ENCODE assay signal across 29 cellular contexts in the genomic region with DNA sequence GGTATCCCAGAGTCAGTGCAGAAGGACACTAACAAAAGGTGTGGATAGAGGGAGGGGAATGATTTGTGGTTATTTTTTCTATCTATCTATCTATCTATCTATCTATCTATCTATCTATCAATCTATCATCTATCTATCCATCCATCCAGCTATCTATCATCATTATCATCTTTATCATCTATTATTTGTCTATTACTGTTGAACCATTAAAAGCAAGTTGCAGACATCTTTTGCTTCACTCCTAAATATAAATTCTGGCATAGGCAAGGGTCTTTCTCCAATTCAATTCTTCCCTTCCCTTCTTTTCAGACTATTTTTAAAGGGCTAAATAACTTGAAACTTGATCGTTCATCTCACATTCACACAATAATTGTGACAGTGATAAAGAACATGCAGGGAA. TPM values are rescaled to one million over a fixed set of nuclear protein-coding genes. Genes with fewer than 3 reads are reported as not detected.
"Had no signal": no experiment of that assay in that cellular context is flagged by ENCODE, and none has a peak within 500 bp of the region (broad histone marks: within the 10 kb centered on the region; RNA-seq: fewer than 3 reads in every experiment).

No MANE protein-coding gene starts in this region.

- H3K4me3 ChIP-seq: ovary, psoas muscle, right lobe of liver, sigmoid colon, thoracic aorta, thyroid gland, tibial nerve, upper lobe of left lung, vagina had no signal

- H3K4me1 ChIP-seq: parathyroid adenoma, psoas muscle, right lobe of liver, sigmoid colon, thyroid gland, tibial nerve, upper lobe of left lung, vagina had no signal

- H3K27me3 ChIP-seq: ovary, right lobe of liver, thyroid gland, tibial nerve, upper lobe of left lung, vagina had no signal

- H3K36me3 ChIP-seq: ovary, right lobe of liver, sigmoid colon, thoracic aorta, thyroid gland, tibial nerve, upper lobe of left lung, vagina had no signal

- ATAC-seq: naive thymus-derived CD8-positive, alpha-beta T cell; natural killer cell treated with Interleukin-12 subunit alpha and Interleukin-12 subunit beta and Interleukin-15 and Interleukin-18, amount 100 ng/mL, for 72 hours; psoas muscle; right cardiac atrium; right lobe of liver; stimulated activated memory B cell treated with anti-CD40 and anti-IgM and Interleukin-4, amounts not matched to agents 10 μg/mL and 1 μg/mL and 100 μg/mL, for 72 hours; stimulated activated naive CD8-positive, alpha-beta T cell treated with anti-CD3 and anti-CD28 coated beads, Interleukin-15, amount 100 ng/mL, for 72 hours; stimulated activated naive CD8-positive, alpha-beta T cell treated with anti-CD3 and anti-CD28 coated beads, Interleukin-15, Interleukin-2, amounts not matched to agents 100 U/mL and 50 U/mL, for 24 hours had no signal

- H3K27ac ChIP-seq: ovary, parathyroid adenoma, psoas muscle, right lobe of liver, sigmoid colon, thoracic aorta, thyroid gland, tibial nerve, upper lobe of left lung, vagina had no signal

- H2AFZ ChIP-seq: parathyroid adenoma had no signal

- H3K36me3 Mint-ChIP-seq: natural killer cell treated with Interleukin-12 subunit alpha and Interleukin-12 subunit beta and Interleukin-15 and Interleukin-18, amount 100 ng/mL, for 72 hours; stimulated activated memory B cell treated with anti-CD40 and anti-IgM and Interleukin-4, amounts not matched to agents 10 μg/mL and 1 μg/mL and 100 μg/mL, for 72 hours had no signal

- H3K9me3 Mint-ChIP-seq: naive thymus-derived CD8-positive, alpha-beta T cell; natural killer cell treated with Interleukin-12 subunit alpha and Interleukin-12 subunit beta and Interleukin-15 and Interleukin-18, amount 100 ng/mL, for 72 hours had no signal

- H3K9me3 ChIP-seq: psoas muscle, right lobe of liver, sigmoid colon, thoracic aorta, thyroid gland, tibial nerve, upper lobe of left lung, vagina had no signal

- H3K4me3 Mint-ChIP-seq: naive thymus-derived CD8-positive, alpha-beta T cell; natural killer cell treated with Interleukin-12 subunit alpha and Interleukin-12 subunit beta and Interleukin-15 and Interleukin-18, amount 100 ng/mL, for 72 hours; nephron progenitor cell; neural crest cell; stimulated activated memory B cell treated with anti-CD40 and anti-IgM and Interleukin-4, amounts not matched to agents 10 μg/mL and 1 μg/mL and 100 μg/mL, for 72 hours; stimulated activated naive CD8-positive, alpha-beta T cell treated with anti-CD3 and anti-CD28 coated beads, Interleukin-15, amount 100 ng/mL, for 72 hours had no signal

- H3K4me1 Mint-ChIP-seq: naive thymus-derived CD8-positive, alpha-beta T cell; nephron progenitor cell; stimulated activated memory B cell treated with anti-CD40 and anti-IgM and Interleukin-4, amounts not matched to agents 10 μg/mL and 1 μg/mL and 100 μg/mL, for 72 hours; stimulated activated naive CD8-positive, alpha-beta T cell treated with anti-CD3 and anti-CD28 coated beads, Interleukin-15, amount 100 ng/mL, for 72 hours had no signal

- DNase-seq: naive thymus-derived CD8-positive, alpha-beta T cell; nephron progenitor cell; occipital lobe; ovary; posterior cingulate gyrus; psoas muscle; right cardiac atrium; right lobe of liver; sigmoid colon; small intestine; stimulated activated CD4-positive, alpha-beta T cell treated with anti-CD3 and anti-CD28 coated beads, Interleukin-15, amount 100 ng/mL, for 24 hours; stimulated activated CD4-positive, alpha-beta T cell treated with anti-CD3 and anti-CD28 coated beads, Interleukin-2, amount 100 ng/mL, for 24 hours; stimulated activated CD4-positive, alpha-beta T cell treated with anti-CD3 and anti-CD28 coated beads, Interleukin-2, amount 100 ng/mL, for 48 hours; stimulated activated CD4-positive, alpha-beta T cell treated with anti-CD3 and anti-CD28 coated beads, Interleukin-4, amount 100 ng/mL, for 24 hours; stimulated activated naive CD4-positive, alpha-beta T cell; stimulated activated naive CD8-positive, alpha-beta T cell treated with anti-CD3 and anti-CD28 coated beads, Interleukin-15, amount 100 ng/mL, for 72 hours; stimulated activated naive CD8-positive, alpha-beta T cell treated with anti-CD3 and anti-CD28 coated beads, Interleukin-15, Interleukin-2, amounts not matched to agents 100 U/mL and 50 U/mL, for 24 hours; thyroid gland; trophoblast cell; upper lobe of left lung had no signal

- H3K27ac Mint-ChIP-seq: natural killer cell treated with Interleukin-12 subunit alpha and Interleukin-12 subunit beta and Interleukin-15 and Interleukin-18, amount 100 ng/mL, for 72 hours; nephron progenitor cell; progenitor cell of endocrine pancreas; stimulated activated memory B cell treated with anti-CD40 and anti-IgM and Interleukin-4, amounts not matched to agents 10 μg/mL and 1 μg/mL and 100 μg/mL, for 72 hours; stimulated activated naive CD8-positive, alpha-beta T cell treated with anti-CD3 and anti-CD28 coated beads, Interleukin-15, amount 100 ng/mL, for 72 hours had no signal

- H3K9ac ChIP-seq: parathyroid adenoma had no signal

RNA-seq across cellular contexts. Expression of a gene that starts 10.0 kb away (rescaled TPM):
- total RNA-seq: neural crest cell, progenitor cell of endocrine pancreas, skeletal muscle tissue had no signal
